18 cellular contexts compared by ENCODE assay signal in the genomic region with DNA sequence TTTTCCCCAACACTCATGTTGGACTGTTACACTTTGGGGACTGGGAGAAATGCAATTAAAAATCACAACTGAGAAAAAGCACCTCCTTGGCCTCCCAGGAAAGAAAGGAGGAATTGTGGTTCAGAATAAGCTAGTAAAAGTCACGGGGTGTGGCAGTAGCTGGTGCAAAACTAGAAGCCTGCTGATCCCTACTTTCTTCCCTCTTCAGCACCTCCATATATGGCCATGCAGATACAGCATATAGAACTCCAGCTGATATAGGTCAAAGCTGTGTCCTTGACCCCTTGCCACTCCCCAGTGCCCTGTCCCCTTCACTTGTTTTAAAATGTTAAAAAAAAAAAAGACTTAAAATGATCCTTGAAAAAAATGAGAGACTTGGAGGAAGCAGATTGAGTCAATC. TPM values are rescaled to one million over a fixed set of nuclear protein-coding genes. Genes with fewer than 3 reads are reported as not detected.
DNase-seq lines count a peak whose midpoint lies in the region; ATAC-seq, FAIRE-seq and TF ChIP-seq lines count a peak whose summit lies in the region.
"Had no signal": no experiment of that assay in that cellular context is flagged by ENCODE, and none has a peak within 500 bp of the region (broad histone marks: within the 10 kb centered on the region; RNA-seq: fewer than 3 reads in every experiment).

No MANE protein-coding gene starts in this region.

- WGBS in H1 (ENCODE audit: extremely low coverage in 1 of 2, insufficient coverage in 1 of 2, insufficient read length in 1 of 2, insufficient replicate concordance in 2 of 2, low coverage in 1 of 2, low lambda C conversion rate in 2 of 2, missing lambda C conversion rate in 1 of 2), 2 experiments: 83% methylated on average over 1 of the region's 1 CpG; no CpG with 5 or more reads in 1 of the 2 experiments

- no peaks in the 10 kb centered on the region for H3K23me2 ChIP-seq in H1 (ENCODE audit: low read depth, low read length)

- POLR2A ChIA-PET in Caco-2 (lab: Charles Lee) (no interaction called here), H1 (lab: Charles Lee; ENCODE audit: partially characterized antibody) (no interaction called here)

- no peak for TF ChIP-seq POLR2A in H1 (IDR thresholded peaks at IDR 0.05; ENCODE audit: control extremely low read depth in 1 of 2, low read depth in 2 of 2, low read length in 2 of 2)

- peaks cover 74% of the 10 kb centered on the region for H3K4me1 ChIP-seq in Caco-2
- H3K4me1 ChIP-seq in H1 (replicated peaks in 1 of 4; ENCODE audit: control insufficient read depth in 3 of 4, insufficient read depth in 4 of 4, low read length in 3 of 4): no peaks in the 10 kb centered on the region

- H3K36me3 ChIP-seq in Caco-2 (ENCODE audit: control insufficient read depth, insufficient read depth, low read length): no peaks in the 10 kb centered on the region
- H3K36me3 ChIP-seq in H1 (ENCODE audit: control insufficient read depth in 2 of 4, insufficient read depth in 4 of 4, low read length in 3 of 4): no peaks in the 10 kb centered on the region

- TF ChIP-seq CTCF in Caco-2 (IDR thresholded peaks at IDR 0.05; ENCODE audit: insufficient read depth in 1 of 2, low read depth in 1 of 2, low read length in 1 of 2, severe bottlenecking in 1 of 2, unreplicated experiment in 1 of 2): no peak
- no peak for TF ChIP-seq CTCF in H1 (IDR thresholded peaks at IDR 0.05; ENCODE audit: control extremely low read depth in 1 of 3, insufficient read depth in 1 of 3, low read depth in 1 of 3, low read length in 3 of 3)
- no peak for TF ChIP-seq CTCF in nephron (IDR thresholded peaks at IDR 0.05; ENCODE audit: unreplicated experiment in 3 of 3)

- H3K18ac ChIP-seq in H1 (ENCODE audit: extremely low read depth, low read length): no peak overlapping the region

- no peak overlapping the region for H2BK20ac ChIP-seq in H1 (ENCODE audit: low read length)

- H2AK5ac ChIP-seq in H1 (ENCODE audit: low read depth, low read length): no peak overlapping the region

- H2AFZ ChIP-seq in H1 (ENCODE audit: low read length): peak overlapping the region; percentile 86; the same call in 1 of the 2 replicates

- DNase-seq in Caco-2 (no peak), HT-29 (ENCODE audit: low spot score) (peak; percentile 10), H1 (ENCODE audit: low read depth in 1 of 2, low spot score in 2 of 2) (no peak), NCI-H1417 treated with DMSO at 0.1 percent for 48 hours (lab: John Stamatoyannopoulos, UW) (no peak)
- DNase-seq: ACHN; C1 segment of cervical spinal cord; CD8-positive, alpha-beta memory T cell; DND-41; KG1; NCI-H1417; NCI-H187 treated with DMSO at 0.1 percent for 48 hours; NCI-H226; NCI-H524 had no signal

- no peak overlapping the region for H2BK120ac ChIP-seq in H1 (replicated peaks; ENCODE audit: low read depth, low read length)

- no peak overlapping the region for H3K27ac ChIP-seq in H1 (ENCODE audit: low read depth, low read length)

- no peak overlapping the region for H3K56ac ChIP-seq in H1 (replicated peaks; ENCODE audit: insufficient read length, low read depth, low read length)

- H3K9ac ChIP-seq in H1 (replicated peaks in 1 of 4; ENCODE audit: extremely low read depth in 1 of 4, low read depth in 3 of 4, low read length in 3 of 4): no peak overlapping the region

- no peak overlapping the region for H3K4ac ChIP-seq in H1 (replicated peaks; ENCODE audit: insufficient read length, low read depth, low read length)

- H2BK12ac ChIP-seq in H1 (ENCODE audit: low read depth, low read length): no peak overlapping the region

- H3K79me2 ChIP-seq in H1 (ENCODE audit: control insufficient read depth in 1 of 2, insufficient read depth in 2 of 2, low read length in 2 of 2): no peaks in the 10 kb centered on the region

- no peak for FAIRE-seq in H1 (lab: Jason Lieb, UNC)
- FAIRE-seq: D721Med had no signal

- H4K5ac ChIP-seq in H1 (ENCODE audit: insufficient read length, low read depth, low read length): no peak overlapping the region

- H4K20me1 ChIP-seq in H1 (replicated peaks in 1 of 2; ENCODE audit: control insufficient read depth in 1 of 2, insufficient read depth in 2 of 2, low read length in 2 of 2): no peaks in the 10 kb centered on the region

- no peak overlapping the region for H3K4me3 ChIP-seq in Caco-2 (ENCODE audit: low read depth, low read length)
- H3K4me3 ChIP-seq in H1 (ENCODE audit: extremely low read depth in 1 of 4, insufficient read depth in 2 of 4, low read depth in 3 of 4, low read length in 4 of 4): no peak overlapping the region

- TF ChIP-seq RAD21 in H1 (IDR thresholded peaks at IDR 0.05 in 1 of 2, conservative IDR thresholded peaks at IDR 0.05 in 1 of 2; ENCODE audit: low read depth in 2 of 2, low read length in 2 of 2): no peak

- ATAC-seq in GM21717 (IDR thresholded peaks at IDR 0.05; ENCODE audit: unreplicated experiment) (no peak), GM21737 (IDR thresholded peaks at IDR 0.05; ENCODE audit: unreplicated experiment) (no peak)

- H3K27ac Mint-ChIP-seq in Caco-2 (ENCODE audit: unreplicated experiment) (peak overlapping the region; percentile 71), nephron (peak overlapping the region in 2 of 3 experiments; percentile 35 to 40)
- H3K27ac Mint-ChIP-seq: CD8-positive, alpha-beta memory T cell had no signal

- H3K23ac ChIP-seq in H1 (ENCODE audit: insufficient read length): no peak overlapping the region

- no peak overlapping the region for H4K91ac ChIP-seq in H1 (replicated peaks; ENCODE audit: insufficient read length, low read length)

- no peaks in the 10 kb centered on the region for H3K27me3 Mint-ChIP-seq in Caco-2 (ENCODE audit: insufficient read depth, unreplicated experiment)
- peaks cover 4% of the 10 kb centered on the region for H3K27me3 Mint-ChIP-seq in nephron (ENCODE audit: low read depth)
- H3K27me3 Mint-ChIP-seq: CD8-positive, alpha-beta memory T cell had no signal

- no peaks in the 10 kb centered on the region for H3K9me3 ChIP-seq in Caco-2
- H3K9me3 ChIP-seq in H1 (ENCODE audit: insufficient read depth in 2 of 2, low read depth in 1 of 2, low read length in 1 of 2): no peaks in the 10 kb centered on the region

- intact Hi-C loops in Caco-2 (cut with micrococcal nuclease; ENCODE audit: unreplicated experiment): no loop called here

- CTCF ChIA-PET in Caco-2 (lab: Charles Lee): interaction anchor here (1.2 kb wide), 1 partner anchor 89 kb away, joined by 3 read pairs; no protein-coding TSS in a partner anchor
- CTCF ChIA-PET in H1 (lab: Charles Lee; ENCODE audit: partially characterized antibody): interaction anchor here (0.8 kb wide), 1 partner anchor 18 kb away, joined by 4 read pairs; no protein-coding TSS in a partner anchor

- no peaks in the 10 kb centered on the region for H3K79me1 ChIP-seq in H1 (ENCODE audit: low read depth, low read length)

- no peak overlapping the region for H3K4me2 ChIP-seq in H1 (ENCODE audit: insufficient read depth in 1 of 2, low read depth in 2 of 2, low read length in 2 of 2)

- no peak overlapping the region for H4K8ac ChIP-seq in H1 (ENCODE audit: extremely low read depth, insufficient read depth, low read length)

- peaks cover 10% of the 10 kb centered on the region for H3K9me3 Mint-ChIP-seq in Caco-2 (ENCODE audit: unreplicated experiment)
- no peaks in the 10 kb centered on the region for H3K9me3 Mint-ChIP-seq in nephron

- H3K27me3 ChIP-seq in Caco-2 (replicated peaks; ENCODE audit: control insufficient read depth, insufficient read depth, low read length) (no peaks in the 10 kb centered on the region), H1 (replicated peaks in 1 of 4; ENCODE audit: control insufficient read depth in 3 of 4, extremely low read depth in 1 of 4, insufficient read depth in 3 of 4, low read length in 3 of 4) (no peaks in the 10 kb centered on the region)

- H3K4me3 Mint-ChIP-seq in Caco-2 (ENCODE audit: unreplicated experiment) (no peak overlapping the region), nephron (no peak overlapping the region)
- H3K4me3 Mint-ChIP-seq: CD8-positive, alpha-beta memory T cell had no signal

- no TSS peak for BruUV-seq in Caco-2 (replicated peaks; lab: Mats Ljungman, UMichigan)

- no peak for TF ChIP-seq EP300 in H1 (IDR thresholded peaks at IDR 0.05; ENCODE audit: borderline replicate concordance in 1 of 2, low read depth in 2 of 2, low read length in 2 of 2)

- no peaks in the 10 kb centered on the region for H3K36me3 Mint-ChIP-seq in Caco-2 (ENCODE audit: insufficient read depth, unreplicated experiment)
- no peaks in the 10 kb centered on the region for H3K36me3 Mint-ChIP-seq in nephron (ENCODE audit: low read depth)
- H3K36me3 Mint-ChIP-seq: CD8-positive, alpha-beta memory T cell had no signal

- H2BK5ac ChIP-seq in H1 (ENCODE audit: low read depth, low read length): no peak overlapping the region

- no peak overlapping the region for H2BK15ac ChIP-seq in H1 (ENCODE audit: low read length)

- H3K4me1 Mint-ChIP-seq in Caco-2 (ENCODE audit: low read depth, unreplicated experiment) (peaks cover 34% of the 10 kb centered on the region), nephron (peaks cover 18% of the 10 kb centered on the region)
- H3K4me1 Mint-ChIP-seq: CD8-positive, alpha-beta memory T cell had no signal

- H3K14ac ChIP-seq in H1 (ENCODE audit: insufficient read length): no peak overlapping the region

TF ChIP-seq in H1, 55 proteins besides CTCF, POLR2A, EP300 and RAD21:
- peak; percentile 92 for TF ChIP-seq SRF (IDR thresholded peaks at IDR 0.05; ENCODE audit: low read depth, low read length)
- TF ChIP-seq CREB1 (IDR thresholded peaks at IDR 0.05): no peak

RNA-seq across cellular contexts. Expression of gene FLRT3, which starts 5.5 kb away (rescaled TPM):
- 98.2 and 107 TPM in 2 replicates for total RNA-seq in Caco-2 (2022)
- 5.0 TPM in 2 replicates for total RNA-seq in HT-29 (2014; rRNA removed; shearing (Covaris generic))
- 0.35 and 0.80 TPM in 2 replicates for total RNA-seq in H1 (2021; fragmentation: NEBNext Ultra II Directional; extraction: Animal tissue kit (Norgen Biotek cat#: 25700))
- 0.25 and 0.41 TPM in 2 replicates for polyA plus RNA-seq in H1 (2011; rRNA removed)
- 0.39 TPM for polyA plus RNA-seq in H1 (2011; cell fraction: cytosol; rRNA removed)
- 0.26 TPM for polyA plus RNA-seq in H1 (2011; cell fraction: nucleus; rRNA removed)
- 0.36 to 0.41 TPM (median 0.36 TPM) in 4 replicates for polyA plus RNA-seq in H1 (2012, experiment 1 of 2)
- polyA plus RNA-seq in H1 (2012, experiment 2 of 2): 0.05 TPM
- 0.85 TPM for polyA plus RNA-seq in H1 (2013, experiment 1 of 2)
- 0.94 TPM for polyA plus RNA-seq in H1 (2013, experiment 2 of 2)
- polyA minus RNA-seq in H1 (2011; rRNA and poly(A)+ RNA removed): 1.3 and 1.6 TPM in 2 replicates
- polyA minus RNA-seq in H1 (2011; cell fraction: cytosol; rRNA and poly(A)+ RNA removed): not detected
- 1.9 TPM for polyA minus RNA-seq in H1 (2011; cell fraction: nucleus; rRNA and poly(A)+ RNA removed)
- total RNA-seq: CD8-positive, alpha-beta memory T cell; G401 had no signal
- polyA plus RNA-seq: CD8-positive, alpha-beta memory T cell had no signal

Comparison
In these comparisons a context has a peak if more than half of its experiments do, and no peak if none do; other contexts are left out.
1. RNA of gene FLRT3, which starts 5.5 kb away (total RNA-seq): 98.2 to 107 TPM in Caco-2; 5.0 TPM in HT-29 and 0.35 to 0.80 TPM in H1; every median in the first group is over 10 times any median in the second.